8 cellular contexts compared by ENCODE assay signal in the genomic region with DNA sequence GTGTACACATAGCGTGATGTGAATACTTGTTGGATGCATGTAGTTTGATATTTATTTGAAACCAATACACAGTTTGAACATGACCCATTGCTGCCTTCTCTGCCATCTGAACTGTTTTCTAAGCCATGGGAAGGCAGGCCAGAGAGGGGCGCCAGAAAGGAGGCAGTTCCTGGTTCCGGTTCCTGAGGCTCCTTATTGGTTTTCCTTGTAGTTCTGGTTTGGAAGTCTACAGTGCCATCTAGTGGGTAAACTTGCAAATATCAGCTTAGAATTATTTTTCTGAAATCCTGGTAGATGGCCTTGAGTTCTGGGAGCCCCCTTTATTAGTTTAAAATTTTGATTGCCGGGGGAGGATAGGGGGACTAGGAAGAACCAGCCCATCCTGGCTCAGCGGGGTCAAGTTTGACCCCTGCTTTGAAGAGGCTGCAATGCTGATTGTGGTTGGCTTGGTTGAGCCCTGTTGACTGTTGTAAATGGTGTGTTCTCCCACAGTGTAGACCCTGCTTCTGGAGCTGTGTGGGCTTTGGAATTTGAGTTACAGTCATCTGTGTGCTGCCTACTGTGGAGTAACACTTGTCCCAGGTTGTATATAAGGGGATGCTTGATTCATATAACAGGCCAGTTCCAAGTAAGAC. TPM values are rescaled to one million over a fixed set of nuclear protein-coding genes. Genes with fewer than 3 reads are reported as not detected.
DNase-seq lines count a peak whose midpoint lies in the region; ATAC-seq and TF ChIP-seq lines count a peak whose summit lies in the region.

No MANE protein-coding gene starts in this region.

- no peak overlapping the region for H3K27ac ChIP-seq in coronary artery
- H3K27ac ChIP-seq in left lung, result peak overlapping the region in 1 of 2 donors; percentile 55

- no peaks in the 10 kb centered on the region for H3K27me3 ChIP-seq in left lung

- in situ Hi-C loops in ACHN (cut with HindIII; ENCODE audit: low pct_ligation_motif_present, low pct_unique_long_range_greater_than_20kb, low sequenced_read_pairs), result no loop called here

- DNase-seq in ACHN (peak; percentile 74), NCI-H187 treated with DMSO at 0.1 percent for 48 hours (lab: John Stamatoyannopoulos, UW) (peak; percentile 60), T-helper 17 cell (no peak), coronary artery (ENCODE audit: low spot score) (no peak), left lung (peak in 1 of 2 donors; percentile 43)
- peak; percentile 48 for DNase-seq in stimulated activated CD8-positive, alpha-beta memory T cell treated with anti-CD3 and anti-CD28 coated beads, Interleukin-4, amount 100 ng/mL, for 48 hours

- H3K4me1 Mint-ChIP-seq in T-helper 17 cell, result peaks cover 26% of the 10 kb centered on the region

- peak overlapping the region; percentile 65 for H3K4me3 Mint-ChIP-seq in T-helper 17 cell

- peak overlapping the region; percentile 41 for H3K27ac Mint-ChIP-seq in T-helper 17 cell

- peaks cover 0 to 41% of the 10 kb centered on the region in 2 donors for H3K4me1 ChIP-seq in left lung

- H3K4me3 ChIP-seq in coronary artery, result peak overlapping the region; percentile 44
- H3K4me3 ChIP-seq in left lung, result no peak overlapping the region

- TF ChIP-seq CTCF in GM12873 (IDR thresholded peaks at IDR 0.05; ENCODE audit: insufficient read depth, low read depth, low read length, missing control alignments) (peak; percentile 59), coronary artery (IDR thresholded peaks at IDR 0.05) (peak; percentile 47), left lung (IDR thresholded peaks at IDR 0.05) (peak; percentile 47 to 53)

- no peaks in the 10 kb centered on the region for H3K9me3 ChIP-seq in T-helper 17 cell (ENCODE audit: control insufficient read depth, low read length, poor library complexity, severe bottlenecking)
- H3K9me3 ChIP-seq in left lung, result no peaks in the 10 kb centered on the region

- ATAC-seq in T-helper 17 cell, result peak; percentile 69
- peak; percentile 88 for ATAC-seq in left lung
- ATAC-seq in GM19351 (IDR thresholded peaks at IDR 0.05; ENCODE audit: unreplicated experiment), result no peak

- H3K36me3 ChIP-seq in left lung, result no peaks in the 10 kb centered on the region

- H3K36me3 Mint-ChIP-seq in T-helper 17 cell (ENCODE audit: low read depth), result peaks cover 4% of the 10 kb centered on the region

- no peaks in the 10 kb centered on the region for H3K27me3 Mint-ChIP-seq in T-helper 17 cell

- intact Hi-C loops in left lung (cut with DNase I), result loop anchor here in 1 of 2 donors (5.0 kb wide), 1 partner anchor 66 kb away; no protein-coding TSS in a partner anchor

RNA-seq across cellular contexts. Expression of a gene that starts 48.4 kb away (rescaled TPM):
- 10 to 100 TPM; 25.1 to 33.1 TPM for total RNA-seq in T-helper 17 cell
- total RNA-seq in left lung, result 1 to 10 TPM; 4.2 to 7.4 TPM

Comparison
In these comparisons a context has a peak if more than half of its experiments do, and no peak if none do; other contexts are left out.
1. DNase-seq: peak in ACHN (single experiment), NCI-H187 treated with DMSO at 0.1 percent for 48 hours (single experiment) and stimulated activated CD8-positive, alpha-beta memory T cell treated with anti-CD3 and anti-CD28 coated beads, Interleukin-4, amount 100 ng/mL, for 48 hours (single experiment); none in T-helper 17 cell (0 of 3) and coronary artery (single experiment).
2. Peak in every context shown above with its lines, with median percentiles within 50 percentile points of each other: CTCF ChIP-seq.